ENCODE assay signal across 14 cellular contexts in the genomic region with DNA sequence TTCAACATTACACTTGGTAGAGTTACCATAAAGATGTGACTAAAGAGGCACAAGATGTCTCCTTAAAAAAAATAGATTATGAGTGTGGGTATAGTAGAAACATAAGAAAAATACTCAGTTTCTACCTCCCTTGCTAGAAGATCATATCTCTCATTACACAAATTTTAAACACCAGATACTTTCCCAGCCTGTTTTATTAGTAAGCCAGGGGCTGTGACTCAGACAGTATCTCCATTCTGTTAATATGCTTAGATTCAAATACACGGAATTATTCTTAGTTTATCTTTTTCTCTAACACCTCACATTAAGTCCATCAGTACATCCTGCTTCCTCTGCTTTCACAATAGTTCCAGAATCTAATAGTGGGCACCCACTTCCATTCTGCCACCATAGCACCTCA.
DNase-seq lines count a peak whose midpoint lies in the region; TF ChIP-seq lines count a peak whose summit lies in the region.
"Had no signal": no experiment of that assay in that cellular context is flagged by ENCODE, and none has a peak within 500 bp of the region (broad histone marks: within the 10 kb centered on the region; RNA-seq: fewer than 3 reads in every experiment).

No MANE protein-coding gene starts in this region.

- no peak overlapping the region for H2BK12ac ChIP-seq in mesenchymal stem cell (ENCODE audit: low read length in 2 of 2)

- H3K9me3 ChIP-seq in mesenchymal stem cell (ENCODE audit: control insufficient read depth, low read length), result no peaks in the 10 kb centered on the region
- H3K9me3 ChIP-seq: BLaER1 treated with 17β-estradiol and CSF1 and Interleukin-3, amounts not matched to agents 10 nM and 100 nM had no signal

- no peak overlapping the region for H3K14ac ChIP-seq in mesenchymal stem cell (ENCODE audit: low read length in 2 of 2)

- H3K23ac ChIP-seq in mesenchymal stem cell (ENCODE audit: low read length in 2 of 2), result no peak overlapping the region

- no peak overlapping the region for H3K4me3 ChIP-seq in mesenchymal stem cell (ENCODE audit: insufficient read depth in 1 of 2, low read depth in 1 of 2, low read length in 2 of 2)
- H3K4me3 ChIP-seq: BLaER1 treated with 17β-estradiol and CSF1 and Interleukin-3, amounts not matched to agents 10 nM and 100 nM had no signal

- no peak overlapping the region for H4K91ac ChIP-seq in mesenchymal stem cell (ENCODE audit: low read length)

- no peaks in the 10 kb centered on the region for H3K27me3 ChIP-seq in mesenchymal stem cell (ENCODE audit: control insufficient read depth in 1 of 2, insufficient read depth in 1 of 2, low read length in 2 of 2)
- H3K27me3 ChIP-seq: BLaER1 treated with 17β-estradiol and CSF1 and Interleukin-3, amounts not matched to agents 10 nM and 100 nM had no signal

- H2BK15ac ChIP-seq in mesenchymal stem cell (ENCODE audit: low read depth, poor library complexity, severe bottlenecking), result no peak overlapping the region

- no peak overlapping the region for H3K18ac ChIP-seq in mesenchymal stem cell (ENCODE audit: low read depth in 1 of 2, low read length in 2 of 2)

- no peak overlapping the region for H3K4me3 Mint-ChIP-seq in HFFc6
- H3K4me3 Mint-ChIP-seq: B cell; CD8-positive, alpha-beta T cell; H9 had no signal

- H2AFZ ChIP-seq in mesenchymal stem cell (ENCODE audit: low read depth, low read length), result no peak overlapping the region

- H2AK5ac ChIP-seq in mesenchymal stem cell (ENCODE audit: low read length, severe bottlenecking), result peak overlapping the region; percentile 77

- 60% methylated on average over 1 of the region's 1 CpG for WGBS in mesenchymal stem cell

- H3K79me1 ChIP-seq in mesenchymal stem cell (replicated peaks; ENCODE audit: low read length, poor library complexity, severe bottlenecking), result no peaks in the 10 kb centered on the region

- H2BK120ac ChIP-seq in mesenchymal stem cell (ENCODE audit: low read depth, low read length), result no peak overlapping the region

- H3K36me3 ChIP-seq in mesenchymal stem cell (ENCODE audit: control insufficient read depth in 1 of 2, insufficient read depth in 2 of 2, low read depth in 1 of 2, low read length in 2 of 2), result no peaks in the 10 kb centered on the region
- H3K36me3 ChIP-seq: BLaER1 treated with 17β-estradiol and CSF1 and Interleukin-3, amounts not matched to agents 10 nM and 100 nM had no signal

- H3K27me3 Mint-ChIP-seq in HFFc6 (ENCODE audit: insufficient read depth), result no peaks in the 10 kb centered on the region
- H3K27me3 Mint-ChIP-seq: B cell had no signal

- H3K4me2 ChIP-seq in mesenchymal stem cell (ENCODE audit: low read length, poor library complexity, severe bottlenecking), result no peak overlapping the region
- H3K4me2 ChIP-seq: BLaER1 treated with 17β-estradiol and CSF1 and Interleukin-3, amounts not matched to agents 10 nM and 100 nM had no signal

- H3K27ac ChIP-seq in mesenchymal stem cell (ENCODE audit: low read length, poor library complexity, severe bottlenecking), result no peak overlapping the region
- H3K27ac ChIP-seq: BLaER1 treated with 17β-estradiol and CSF1 and Interleukin-3, amounts not matched to agents 10 nM and 100 nM had no signal

- H2BK5ac ChIP-seq in mesenchymal stem cell (ENCODE audit: low read depth, low read length, poor library complexity, severe bottlenecking), result no peak overlapping the region

- peak; percentile 21 for DNase-seq in EL
- peak; percentile 21 for DNase-seq in HFFc6
- DNase-seq in NCI-H226, result peak; percentile 7
- no peak for DNase-seq in mesenchymal stem cell
- no peak for DNase-seq in iPS-NIHi11 (ENCODE audit: low spot score)
- DNase-seq in activated gamma-delta T cell (lab: John Stamatoyannopoulos, UW), result no peak
- DNase-seq in NOMO-1 treated with dmso at 0.1 percent for 144 hours (lab: John Stamatoyannopoulos, UW; ENCODE audit: unreplicated experiment), result no peak
- DNase-seq: Calu3; CD8-positive, alpha-beta T cell; DMS79 treated with DMSO at 0.1 percent for 48 hours; GDM1; H9 had no signal

- no peak for TF ChIP-seq CTCF in HFFc6 (IDR thresholded peaks at IDR 0.05)

- H3K4me1 Mint-ChIP-seq in HFFc6 (ENCODE audit: low read depth), result peaks cover 41% of the 10 kb centered on the region
- H3K4me1 Mint-ChIP-seq: B cell had no signal

- H3K4me1 ChIP-seq in mesenchymal stem cell (ENCODE audit: control insufficient read depth, insufficient read depth, low read depth, low read length), result no peaks in the 10 kb centered on the region
- H3K4me1 ChIP-seq: BLaER1 treated with 17β-estradiol and CSF1 and Interleukin-3, amounts not matched to agents 10 nM and 100 nM had no signal

- no peak overlapping the region for H3K27ac Mint-ChIP-seq in HFFc6
- H3K27ac Mint-ChIP-seq: B cell; CD8-positive, alpha-beta T cell; H9 had no signal

- no peaks in the 10 kb centered on the region for H3K9me3 Mint-ChIP-seq in HFFc6
- H3K9me3 Mint-ChIP-seq: CD8-positive, alpha-beta T cell had no signal

- H3K9ac ChIP-seq in mesenchymal stem cell (ENCODE audit: low read length), result no peak overlapping the region
- H3K9ac ChIP-seq: BLaER1 treated with 17β-estradiol and CSF1 and Interleukin-3, amounts not matched to agents 10 nM and 100 nM had no signal

- H3K36me3 Mint-ChIP-seq in HFFc6 (ENCODE audit: low read depth), result peaks cover 6% of the 10 kb centered on the region; the same call in 1 of the 2 replicates
- H3K36me3 Mint-ChIP-seq: CD8-positive, alpha-beta T cell had no signal

- no peak overlapping the region for H4K8ac ChIP-seq in mesenchymal stem cell (ENCODE audit: low read length)

- no peak overlapping the region for H3K4ac ChIP-seq in mesenchymal stem cell (ENCODE audit: low read depth in 1 of 2, low read length in 2 of 2)

Comparison
In these comparisons a context has a peak if more than half of its experiments do, and no peak if none do; other contexts are left out.
1. DNase-seq: peak in EL (single experiment), HFFc6 (single experiment) and NCI-H226 (single experiment); none in mesenchymal stem cell (single experiment), iPS-NIHi11 (single experiment), activated gamma-delta T cell (single experiment) and NOMO-1 treated with dmso at 0.1 percent for 144 hours (single experiment).